Comparison of ENCODE assay signal across 21 cellular contexts in genomic region chr13:101817898-101818297, GRCh38.
DNase-seq lines count a peak whose midpoint lies in the region; ATAC-seq and TF ChIP-seq lines count a peak whose summit lies in the region.
"Had no signal": no experiment of that assay in that cellular context is flagged by ENCODE, and none has a peak within 500 bp of the region (broad histone marks: within the 10 kb centered on the region; RNA-seq: fewer than 3 reads in every experiment).

No MANE protein-coding gene starts in this region.

- H3K4me3 ChIP-seq in tibial nerve = no peak overlapping the region
- H3K4me3 ChIP-seq: A549; BLaER1 treated with 17β-estradiol and CSF1 and Interleukin-3, amounts not matched to agents 10 nM and 100 nM; GM23248 had no signal

- no peak overlapping the region for H3K27ac Mint-ChIP-seq in glutamatergic neuron (ENCODE audit: unreplicated experiment)
- H3K27ac Mint-ChIP-seq: CD14-positive monocyte; CD4-positive, alpha-beta T cell; CD8-positive, alpha-beta memory T cell had no signal

- H3K36me3 Mint-ChIP-seq in glutamatergic neuron (ENCODE audit: unreplicated experiment) = no peaks in the 10 kb centered on the region
- H3K36me3 Mint-ChIP-seq: CD14-positive monocyte; CD8-positive, alpha-beta memory T cell had no signal

- 81 to 82% methylated on average over 3 of the region's 3 CpGs for WGBS in tibial nerve, 2 donors

- H3K36me3 ChIP-seq in tibial nerve = no peaks in the 10 kb centered on the region
- H3K36me3 ChIP-seq: BE2C; BLaER1 treated with 17β-estradiol and CSF1 and Interleukin-3, amounts not matched to agents 10 nM and 100 nM had no signal

- peaks cover 2% of the 10 kb centered on the region for H3K4me1 Mint-ChIP-seq in glutamatergic neuron (ENCODE audit: low read depth, unreplicated experiment)
- H3K4me1 Mint-ChIP-seq: CD14-positive monocyte; CD8-positive, alpha-beta memory T cell had no signal

- TF ChIP-seq CTCF in tibial nerve (IDR thresholded peaks at IDR 0.05) = no peak
- no peak for TF ChIP-seq CTCF in glutamatergic neuron (IDR thresholded peaks at IDR 0.05; ENCODE audit: partially characterized antibody, unreplicated experiment)

- no peaks in the 10 kb centered on the region for H3K4me1 ChIP-seq in tibial nerve
- H3K4me1 ChIP-seq: A549; BE2C; BLaER1 treated with 17β-estradiol and CSF1 and Interleukin-3, amounts not matched to agents 10 nM and 100 nM had no signal

- H3K27me3 Mint-ChIP-seq in glutamatergic neuron (ENCODE audit: unreplicated experiment) = no peaks in the 10 kb centered on the region
- H3K27me3 Mint-ChIP-seq: CD4-positive, alpha-beta T cell had no signal

- H3K27me3 ChIP-seq in tibial nerve = no peaks in the 10 kb centered on the region
- H3K27me3 ChIP-seq: BE2C; BLaER1 treated with 17β-estradiol and CSF1 and Interleukin-3, amounts not matched to agents 10 nM and 100 nM had no signal

- H3K9me3 ChIP-seq in tibial nerve = no peaks in the 10 kb centered on the region
- H3K9me3 ChIP-seq: A549; BE2C; BLaER1 treated with 17β-estradiol and CSF1 and Interleukin-3, amounts not matched to agents 10 nM and 100 nM had no signal

- no peak for TF ChIP-seq POLR2A in tibial nerve (IDR thresholded peaks at IDR 0.05)

- H3K4me3 Mint-ChIP-seq in glutamatergic neuron (ENCODE audit: unreplicated experiment) = no peak overlapping the region
- H3K4me3 Mint-ChIP-seq: CD14-positive monocyte; CD4-positive, alpha-beta T cell; CD8-positive, alpha-beta memory T cell had no signal

- no peaks in the 10 kb centered on the region for H3K9me3 Mint-ChIP-seq in glutamatergic neuron (ENCODE audit: unreplicated experiment)
- H3K9me3 Mint-ChIP-seq: CD4-positive, alpha-beta T cell; CD8-positive, alpha-beta memory T cell had no signal

- no peak for TF ChIP-seq EP300 in tibial nerve (IDR thresholded peaks at IDR 0.05)

- no peak for DNase-seq in tibial nerve (ENCODE audit: low spot score in 2 of 2)
- DNase-seq in glutamatergic neuron = no peak
- no peak for DNase-seq in activated CD8-positive, alpha-beta memory T cell treated with anti-CD3 and anti-CD28 coated beads for 24 hours
- DNase-seq: 8988T; ACHN; AML-193; BE2C; CD4-positive, alpha-beta T cell; CD8-positive, alpha-beta memory T cell; DMS53; DMS79 treated with DMSO at 0.1 percent for 48 hours; GF-D8; GM23248; H7; HCEC 1CT had no signal

- no peak overlapping the region for H3K27ac ChIP-seq in tibial nerve
- H3K27ac ChIP-seq: A549; BLaER1 treated with 17β-estradiol and CSF1 and Interleukin-3, amounts not matched to agents 10 nM and 100 nM; GM23248 had no signal

- ATAC-seq in GM18868 (IDR thresholded peaks at IDR 0.05; ENCODE audit: unreplicated experiment) (peak; percentile 54), HG02610 (IDR thresholded peaks at IDR 0.05; ENCODE audit: unreplicated experiment) (peak; percentile 67), HG03442 (IDR thresholded peaks at IDR 0.05; ENCODE audit: unreplicated experiment) (peak; percentile 50)
- ATAC-seq: A549 had no signal
